ENCODE assay signal across 8 cellular contexts in the genomic region with DNA sequence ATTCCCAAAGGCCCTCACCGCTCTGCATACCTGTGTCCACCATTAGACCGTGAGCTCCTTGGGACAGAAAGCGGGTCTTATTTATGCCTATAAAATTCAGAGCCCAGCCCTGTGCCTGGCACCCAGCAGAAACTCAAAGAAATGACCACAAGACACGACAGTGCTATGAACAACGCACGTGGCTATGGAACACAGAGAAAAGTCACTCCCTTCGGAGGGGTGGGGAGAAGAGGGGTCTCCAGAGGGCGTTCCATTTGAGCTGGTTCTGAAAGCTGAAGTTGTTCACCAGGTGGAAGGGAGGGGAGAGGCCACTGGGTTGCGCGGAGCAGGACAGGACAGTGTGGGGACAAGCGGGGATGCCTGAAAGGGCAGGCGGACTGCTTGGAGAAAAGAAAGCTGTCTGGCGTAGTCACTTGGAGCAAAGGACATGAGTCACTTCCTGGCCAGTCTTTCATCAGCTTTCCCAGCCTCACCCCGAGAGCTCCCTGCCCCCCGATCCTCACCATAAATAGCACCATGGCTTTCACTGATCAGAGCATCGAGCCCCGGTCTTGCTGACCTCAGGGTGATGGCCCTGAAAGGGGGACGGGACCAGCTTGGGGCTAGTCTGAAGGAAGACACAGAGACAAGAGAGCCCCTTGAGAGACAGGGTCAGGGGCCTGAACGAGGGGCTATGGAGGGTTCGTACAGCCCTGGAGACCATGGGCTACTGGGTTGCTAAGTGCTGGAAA. TPM values are rescaled to one million over a fixed set of nuclear protein-coding genes. Genes with fewer than 3 reads are reported as not detected.
A peak's percentile ranks its signal among the peaks of the same experiment; 100 is the strongest.
DNase-seq lines count a peak whose midpoint lies in the region; ATAC-seq, FAIRE-seq and TF ChIP-seq lines count a peak whose summit lies in the region.

No MANE protein-coding gene starts in this region.

- H3K36me3 ChIP-seq in kidney (ENCODE audit: control insufficient read depth in 1 of 2, insufficient read depth in 2 of 2, low read length in 2 of 2) (peaks cover 3 to 6% of the 10 kb centered on the region in 2 donors), small intestine (ENCODE audit: control insufficient read depth in 2 of 2, insufficient read depth in 2 of 2, low read length in 2 of 2) (peaks cover 3 to 12% of the 10 kb centered on the region in 2 donors)

- H3K4me1 Mint-ChIP-seq in Calu3 (ENCODE audit: low read depth, unreplicated experiment): peaks cover 42% of the 10 kb centered on the region
- H3K4me1 Mint-ChIP-seq in MCF 10A (ENCODE audit: insufficient read depth, unreplicated experiment): peaks cover 24% of the 10 kb centered on the region

- POLR2A ChIA-PET in MCF 10A (lab: Yijun Ruan, JAX): interaction anchor here (0.6 to 1.9 kb wide), 9 partner anchors 10 to 458 kb away, joined by 3 to 8 read pairs (median 3); no protein-coding TSS in a partner anchor

- H3K27ac Mint-ChIP-seq in Calu3 (ENCODE audit: unreplicated experiment) (peak overlapping the region; percentile 95), MCF 10A (ENCODE audit: low read depth, unreplicated experiment) (peak overlapping the region; percentile 93)

- H3K36me3 Mint-ChIP-seq in Calu3 (ENCODE audit: insufficient read depth, unreplicated experiment) (peaks cover 30% of the 10 kb centered on the region), MCF 10A (ENCODE audit: insufficient read depth, unreplicated experiment) (peaks cover 16% of the 10 kb centered on the region)

- intact Hi-C loops in Calu3 (cut with micrococcal nuclease; ENCODE audit: unreplicated experiment): no loop called here
- intact Hi-C loops in MCF 10A (cut with micrococcal nuclease): no loop called here
- intact Hi-C loops in kidney (cut with DNase I): no loop called here

- H3K27me3 Mint-ChIP-seq in Calu3 (ENCODE audit: unreplicated experiment) (no peaks in the 10 kb centered on the region), MCF 10A (ENCODE audit: insufficient read depth, unreplicated experiment) (no peaks in the 10 kb centered on the region)

- WGBS in small intestine, 3 donors: 35 to 55% (median 43%) methylated on average over 20 of the region's 20 CpGs

- H3K9me3 ChIP-seq in kidney (ENCODE audit: control insufficient read depth in 1 of 2, low read length in 2 of 2): no peaks in the 10 kb centered on the region
- H3K9me3 ChIP-seq in small intestine (ENCODE audit: control insufficient read depth, low read depth): no peaks in the 10 kb centered on the region

- no peaks in the 10 kb centered on the region for H3K9me3 Mint-ChIP-seq in Calu3 (ENCODE audit: low read depth, unreplicated experiment)
- H3K9me3 Mint-ChIP-seq in MCF 10A (ENCODE audit: unreplicated experiment): no peaks in the 10 kb centered on the region

- H3K27me3 ChIP-seq in small intestine (ENCODE audit: control insufficient read depth in 2 of 2, insufficient read depth in 2 of 2, low read length in 2 of 2): no peaks in the 10 kb centered on the region

- DNase-seq in Calu3: peak; percentile 69
- DNase-seq in NCI-H460 (ENCODE audit: extremely low read depth, low read depth): peak; percentile 81
- DNase-seq in MCF 10A (ENCODE audit: unreplicated experiment): peak; percentile 92
- DNase-seq in kidney: peak; percentile 95
- DNase-seq in small intestine: peak; percentile 59
- DNase-seq in NCI-H345 (lab: John Stamatoyannopoulos, UW): no peak

- BruUV-seq in Calu3 (replicated peaks; lab: Mats Ljungman, UMichigan) (TSS peak; percentile 89), MCF 10A (replicated peaks; lab: Mats Ljungman, UMichigan) (TSS peak; percentile 91)

- FAIRE-seq in kidney (lab: Jason Lieb, UNC): no peak
- FAIRE-seq in small intestine (lab: Jason Lieb, UNC): no peak

- CTCF ChIA-PET in Calu3 (lab: Charles Lee): interaction anchor here (0.6 to 1.9 kb wide), 8 partner anchors 9 to 264 kb away, joined by 3 to 11 read pairs (median 4); no protein-coding TSS in a partner anchor
- CTCF ChIA-PET in MCF 10A (lab: Yijun Ruan, JAX): interaction anchor here (0.7 to 2.5 kb wide), 7 partner anchors 8 to 322 kb away, joined by 4 to 8 read pairs (median 6); no protein-coding TSS in a partner anchor

- ATAC-seq in HG03095 (IDR thresholded peaks at IDR 0.05; ENCODE audit: unreplicated experiment) (no peak), HG03342 (IDR thresholded peaks at IDR 0.05; ENCODE audit: unreplicated experiment) (no peak)

- peak overlapping the region; percentile 36 for H3K4me3 Mint-ChIP-seq in Calu3 (ENCODE audit: low read depth, unreplicated experiment)
- H3K4me3 Mint-ChIP-seq in MCF 10A (ENCODE audit: unreplicated experiment): peak overlapping the region; percentile 13

- H3K4me3 ChIP-seq in kidney (ENCODE audit: low read length in 2 of 2) (no peak overlapping the region), small intestine (ENCODE audit: low read depth in 1 of 2, low read length in 2 of 2) (no peak overlapping the region)

- TF ChIP-seq CTCF in Calu3 (IDR thresholded peaks at IDR 0.05; ENCODE audit: unreplicated experiment) (no peak), MCF 10A (IDR thresholded peaks at IDR 0.05; ENCODE audit: unreplicated experiment) (no peak), kidney (IDR thresholded peaks at IDR 0.05; ENCODE audit: borderline replicate concordance, extremely low read depth, insufficient read depth) (no peak)

- H3K27ac ChIP-seq in kidney (ENCODE audit: low read depth in 2 of 2, low read length in 2 of 2) (peak overlapping the region; percentile 73 to 90), small intestine (ENCODE audit: low read depth in 1 of 2, low read length in 1 of 2) (peak overlapping the region; percentile 52 to 94)

- H3K9ac ChIP-seq in kidney (ENCODE audit: low read length in 2 of 2): peak overlapping the region in 1 of 2 donors; percentile 59

- H3K4me1 ChIP-seq in kidney (ENCODE audit: control insufficient read depth in 1 of 2, insufficient read depth in 1 of 2, low read depth in 1 of 2, low read length in 2 of 2) (peaks cover 19% of the 10 kb centered on the region in 2 donors), small intestine (ENCODE audit: control insufficient read depth in 2 of 2, insufficient read depth in 1 of 2, low read depth in 1 of 2, low read length in 1 of 2) (peaks cover 0 to 13% of the 10 kb centered on the region in 2 donors)

RNA-seq across cellular contexts. Expression of a gene that starts 28.5 kb away (rescaled TPM):
- total RNA-seq in Calu3 (2022) (83.0 and 101 TPM in 2 replicates), MCF 10A (2022) (40.0 and 46.8 TPM in 2 replicates), kidney (128 TPM)
- 72.8 and 79.5 TPM in 2 replicates for total RNA-seq in NCI-H460 (2014; rRNA removed; shearing (Covaris generic))
- polyA plus RNA-seq in NCI-H460 (2014; cell fraction: nucleus; rRNA removed): 51.6 and 72.7 TPM in 2 replicates
- polyA plus RNA-seq in kidney (ENCODE audit: insufficient read depth, low read depth, low replicate concordance) (30.8 TPM), small intestine (10 to 100 TPM; 20.8 to 58.1 (median 22.7) TPM)
